Comparison of ENCODE assay signal across 22 cellular contexts in the genomic region with DNA sequence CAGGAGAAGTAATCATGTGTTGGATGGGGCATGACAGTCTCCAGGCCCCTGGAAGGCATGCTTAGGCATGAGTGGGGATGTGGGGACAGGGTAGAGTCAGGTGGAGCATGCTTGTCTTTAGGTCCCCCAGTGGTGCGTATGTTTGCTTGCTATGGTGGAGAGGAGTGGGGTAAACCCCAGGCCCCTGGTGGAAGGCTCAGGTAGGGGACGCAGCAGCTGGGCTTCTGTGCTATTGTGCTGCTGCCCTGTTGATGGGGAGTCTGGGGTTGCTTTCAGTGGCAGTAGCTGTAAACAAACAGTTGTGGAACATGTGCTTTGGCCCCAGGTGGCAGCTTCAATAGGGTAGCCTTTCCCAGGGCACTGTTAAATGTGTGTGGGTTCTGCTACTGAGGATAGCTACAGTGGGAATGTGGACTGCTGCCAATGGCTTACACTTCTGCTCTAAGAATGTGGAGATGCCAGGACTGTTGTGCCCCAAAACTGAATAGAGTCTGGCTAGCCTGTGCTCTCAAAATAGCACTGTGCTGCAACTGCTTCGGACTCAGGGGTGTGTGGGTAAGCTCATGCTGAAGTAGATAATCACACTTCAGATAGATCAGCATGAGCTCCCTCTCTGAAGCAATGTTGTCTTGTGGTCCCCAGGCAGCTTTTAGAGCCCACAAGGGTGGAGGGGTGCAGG.
DNase-seq lines count a peak whose midpoint lies in the region; ATAC-seq and TF ChIP-seq lines count a peak whose summit lies in the region.
"Had no signal": no experiment of that assay in that cellular context is flagged by ENCODE, and none has a peak within 500 bp of the region (broad histone marks: within the 10 kb centered on the region; RNA-seq: fewer than 3 reads in every experiment).

No MANE protein-coding gene starts in this region.

- no peak for DNase-seq in Right ventricle myocardium inferior (ENCODE audit: missing footprints)
- no peak for DNase-seq in left ventricle myocardium inferior
- DNase-seq in amniotic epithelial cell (ENCODE audit: low read depth) = peak; percentile 2
- DNase-seq in left cardiac atrium = no peak
- DNase-seq in neuronal stem cell (ENCODE audit: low spot score) = no peak
- no peak for DNase-seq in central memory CD4-positive, alpha-beta T cell
- DNase-seq in activated CD4-positive, CD25-positive, alpha-beta regulatory T cell treated with anti-CD3 and anti-CD28 coated beads, Interleukin-2, amount 50 U/mL, for 72 hours = no peak
- DNase-seq in globus pallidus (ENCODE audit: low spot score) = no peak
- DNase-seq: 8988T, ACHN, Calu3, DMS79 treated with DMSO at 0.1 percent for 48 hours, GF-D8, HFFc6, NCI-H1105 treated with DMSO at 0.1 percent for 48 hours, NCI-H146, NCI-H1930, NCI-H2107, NCI-H526 treated with DMSO at 0.1 percent for 48 hours, SJCRH30 had no signal

- H3K9me3 ChIP-seq in left ventricle myocardium inferior (replicated peaks) (peaks cover 16% of the 10 kb centered on the region), neuronal stem cell (replicated peaks in 1 of 2; ENCODE audit: control insufficient read depth in 2 of 2, insufficient read depth in 1 of 2, low read depth in 1 of 2, low read length in 2 of 2) (no peaks in the 10 kb centered on the region)
- H3K9me3 ChIP-seq: HAP-1, SJCRH30 had no signal

- H3K9ac ChIP-seq in neuronal stem cell (ENCODE audit: low read depth, low read length, poor library complexity) = no peak overlapping the region

- intact Hi-C loops in Right ventricle myocardium inferior (cut with DNase I) (no loop called here), left ventricle myocardium inferior (cut with micrococcal nuclease) (no loop called here), left cardiac atrium (cut with DNase I) (no loop called here)

- H3K4me2 ChIP-seq in neuronal stem cell (ENCODE audit: insufficient read depth, low read length, poor library complexity, severe bottlenecking) = no peak overlapping the region

- no peaks in the 10 kb centered on the region for H3K36me3 ChIP-seq in left ventricle myocardium inferior
- no peaks in the 10 kb centered on the region for H3K36me3 ChIP-seq in neuronal stem cell (replicated peaks in 1 of 2; ENCODE audit: control insufficient read depth in 2 of 2, insufficient read depth in 2 of 2, low read length in 2 of 2)
- H3K36me3 ChIP-seq: HAP-1, SJCRH30 had no signal

- no CpG with 5 or more reads among the region's 3 CpGs for WGBS in neuronal stem cell (ENCODE audit: extremely low coverage in 2 of 2, insufficient read length in 2 of 2, insufficient replicate concordance in 1 of 2), 2 donors

- no peak overlapping the region for H2BK15ac ChIP-seq in neuronal stem cell (ENCODE audit: low read length)

- H3K23ac ChIP-seq in neuronal stem cell (ENCODE audit: low read depth, low read length, poor library complexity) = no peak overlapping the region

- no peak overlapping the region for H2AK5ac ChIP-seq in neuronal stem cell (ENCODE audit: low read depth, low read length)

- no peak overlapping the region for H2BK12ac ChIP-seq in neuronal stem cell (ENCODE audit: low read length)

- TF ChIP-seq CTCF in left ventricle myocardium inferior (IDR thresholded peaks at IDR 0.05; ENCODE audit: borderline replicate concordance) = no peak

- H3K4me3 ChIP-seq in left ventricle myocardium inferior (no peak overlapping the region), neuronal stem cell (ENCODE audit: low read length in 2 of 2) (no peak overlapping the region)
- H3K4me3 ChIP-seq: HAP-1, SJCRH30 had no signal

- peak overlapping the region; percentile 32 for H2AFZ ChIP-seq in neuronal stem cell (ENCODE audit: low read length)

- ATAC-seq in Right ventricle myocardium inferior (peak; percentile 34), left cardiac atrium (peak; percentile 11 to 78)
- ATAC-seq: SK-N-SH treated with all-trans-retinoic acid at 6 μM for 48 hours had no signal

- peak overlapping the region; percentile 7 for H2BK120ac ChIP-seq in neuronal stem cell (ENCODE audit: low read depth, low read length)

- H3K14ac ChIP-seq in neuronal stem cell (ENCODE audit: low read length) = no peak overlapping the region

- H3K4me1 ChIP-seq in left ventricle myocardium inferior (peaks cover 6% of the 10 kb centered on the region), neuronal stem cell (ENCODE audit: control insufficient read depth in 2 of 2, insufficient read depth in 1 of 2, low read depth in 1 of 2, low read length in 2 of 2) (no peaks in the 10 kb centered on the region)
- H3K4me1 ChIP-seq: HAP-1, SJCRH30 had no signal

- no peak overlapping the region for H4K8ac ChIP-seq in neuronal stem cell (ENCODE audit: low read depth, low read length)

- H2BK5ac ChIP-seq in neuronal stem cell (ENCODE audit: low read length) = no peak overlapping the region

- no peak overlapping the region for H4K91ac ChIP-seq in neuronal stem cell (ENCODE audit: low read depth, low read length, poor library complexity)

- H3K4ac ChIP-seq in neuronal stem cell (ENCODE audit: low read length) = no peak overlapping the region

- H3K27ac ChIP-seq in left ventricle myocardium inferior (replicated peaks) = no peak overlapping the region
- H3K27ac ChIP-seq in neuronal stem cell (replicated peaks; ENCODE audit: low read length) = no peak overlapping the region
- H3K27ac ChIP-seq: SJCRH30 had no signal

- no peaks in the 10 kb centered on the region for H3K79me1 ChIP-seq in neuronal stem cell (ENCODE audit: low read depth, low read length)

- H3K27me3 ChIP-seq in left ventricle myocardium inferior (ENCODE audit: low read depth) = no peaks in the 10 kb centered on the region
- H3K27me3 ChIP-seq in neuronal stem cell (ENCODE audit: control insufficient read depth in 3 of 3, insufficient read depth in 3 of 3, low read depth in 1 of 3, low read length in 3 of 3) = no peaks in the 10 kb centered on the region
- H3K27me3 ChIP-seq: SJCRH30 had no signal

- peak overlapping the region; percentile 63 for H3K18ac ChIP-seq in neuronal stem cell (ENCODE audit: low read length)
